ENCODE assay signal across 11 cellular contexts in the genomic region with DNA sequence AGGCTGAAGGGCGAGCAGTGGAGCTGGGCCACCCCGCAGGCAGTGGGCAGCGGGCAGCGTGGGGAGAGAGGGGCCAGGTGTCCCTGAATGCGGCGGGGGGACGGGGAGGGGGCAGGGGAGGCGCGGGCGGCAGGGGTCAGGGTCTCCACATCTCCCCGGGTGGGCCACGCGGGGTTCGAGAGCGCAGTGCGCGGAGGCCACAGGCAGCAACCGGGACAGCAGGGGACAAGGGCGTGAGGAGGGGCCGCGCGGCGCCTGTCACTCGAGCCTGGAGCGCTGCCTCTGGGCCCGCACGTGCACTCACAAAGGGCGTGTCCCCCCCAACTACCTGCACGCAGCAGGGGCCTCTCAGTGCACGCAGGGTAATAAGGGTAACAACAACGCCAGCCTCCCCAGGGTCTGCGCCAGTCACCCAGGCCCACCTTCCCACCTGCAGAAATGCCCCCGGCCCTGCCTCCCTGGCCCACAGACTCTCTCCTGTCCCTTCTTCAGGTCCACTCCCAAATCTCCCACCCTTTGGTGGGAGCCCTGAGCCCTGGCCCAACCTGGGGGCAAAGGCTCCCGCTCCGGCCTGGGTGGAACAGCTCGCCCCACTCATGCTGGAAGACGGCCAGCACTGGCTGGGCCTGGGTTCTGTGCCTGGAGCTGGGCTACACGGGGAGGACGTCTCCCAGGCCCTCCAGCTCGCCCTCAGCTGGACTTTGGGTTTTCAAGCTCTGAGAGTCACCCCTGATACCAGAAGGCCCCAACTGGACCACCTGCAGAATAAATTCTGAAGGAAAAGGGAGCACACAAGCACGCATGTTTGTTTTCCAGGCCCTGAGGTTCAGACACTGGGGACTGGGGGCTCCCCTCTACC. TPM values are rescaled to one million over a fixed set of nuclear protein-coding genes. Genes with fewer than 3 reads are reported as not detected.
DNase-seq lines count a peak whose midpoint lies in the region; ATAC-seq, FAIRE-seq and TF ChIP-seq lines count a peak whose summit lies in the region.
"Had no signal": no experiment of that assay in that cellular context is flagged by ENCODE, and none has a peak within 500 bp of the region (broad histone marks: within the 10 kb centered on the region; RNA-seq: fewer than 3 reads in every experiment).

No MANE protein-coding gene starts in this region.

- no peak for TF ChIP-seq CTCF in cardiac fibroblast (IDR thresholded peaks at IDR 0.05; ENCODE audit: low read depth, low read length)
- TF ChIP-seq CTCF in left lung (IDR thresholded peaks at IDR 0.05) = no peak
- no peak for TF ChIP-seq CTCF in testis (IDR thresholded peaks at IDR 0.05)
- no peak for TF ChIP-seq CTCF in foreskin keratinocyte (conservative IDR thresholded peaks at IDR 0.05)

- peaks cover 0 to 6% of the 10 kb centered on the region in 2 donors for H3K9me3 ChIP-seq in left lung
- no peaks in the 10 kb centered on the region for H3K9me3 ChIP-seq in testis

- H3K4me3 ChIP-seq in cardiac fibroblast (replicated peaks in 1 of 2; ENCODE audit: low read depth in 2 of 2, low read length in 2 of 2) (peak overlapping the region; percentile 55 to 56), left lung (peak overlapping the region; percentile 33 to 43), testis (peak overlapping the region; percentile 51 to 60)

- no peak for TF ChIP-seq POLR2A in testis (IDR thresholded peaks at IDR 0.05)
- TF ChIP-seq POLR2A in GM12892 (IDR thresholded peaks at IDR 0.05; ENCODE audit: low read depth, low read length) = no peak

- intact Hi-C loops in left lung (cut with DNase I) = no loop called here
- intact Hi-C loops in testis (cut with DNase I; ENCODE audit: low total_unique reads) = no loop called here

- DNase-seq in T-helper 1 cell (no peak), cardiac fibroblast (ENCODE audit: low read depth in 2 of 2) (no peak), left lung (peak in 1 of 2 donors; percentile 68), testis (peak; percentile 45), foreskin keratinocyte (no peak), GM12892 (ENCODE audit: insufficient read length) (no peak)
- DNase-seq: NCI-H1436 had no signal

- WGBS in testis, 2 donors = 41 to 51% methylated on average over 4 to 39 of the region's 41 CpGs

- H3K27ac ChIP-seq in left lung = no peak overlapping the region
- peak overlapping the region; percentile 37 to 55 for H3K27ac ChIP-seq in testis
- H3K27ac ChIP-seq in foreskin keratinocyte = no peak overlapping the region

- H3K4me1 ChIP-seq in left lung (peaks cover 0 to 15% of the 10 kb centered on the region in 2 donors), testis (peaks cover 62% of the 10 kb centered on the region), foreskin keratinocyte (no peaks in the 10 kb centered on the region)

- H3K4me3 Mint-ChIP-seq in T-helper 1 cell treated with Interleukin-12 subunit alpha and Interleukin-12 subunit beta and Interleukin-4 antibody, amounts not matched to agents 30 μg/mL and 1 μg/mL, for 36 hours = peak overlapping the region; percentile 31
- H3K4me3 Mint-ChIP-seq: mesothelial cell of epicardium had no signal

- H3K27me3 ChIP-seq in left lung (peaks cover 0 to 9% of the 10 kb centered on the region in 2 donors), testis (no peaks in the 10 kb centered on the region), foreskin keratinocyte (peaks cover 35% of the 10 kb centered on the region)

- H3K27ac Mint-ChIP-seq in T-helper 1 cell treated with Interleukin-12 subunit alpha and Interleukin-12 subunit beta and Interleukin-4 antibody, amounts not matched to agents 30 μg/mL and 1 μg/mL, for 36 hours = no peak overlapping the region
- H3K27ac Mint-ChIP-seq: mesothelial cell of epicardium had no signal

- H3K36me3 Mint-ChIP-seq in T-helper 1 cell treated with Interleukin-12 subunit alpha and Interleukin-12 subunit beta and Interleukin-4 antibody, amounts not matched to agents 30 μg/mL and 1 μg/mL, for 36 hours (ENCODE audit: low read depth) = peaks cover 7% of the 10 kb centered on the region
- H3K36me3 Mint-ChIP-seq: mesothelial cell of epicardium had no signal

- ATAC-seq in left lung (peak; percentile 5), foreskin keratinocyte (no peak), HG03565 (IDR thresholded peaks at IDR 0.05; ENCODE audit: unreplicated experiment) (no peak)

- H3K36me3 ChIP-seq in left lung = no peaks in the 10 kb centered on the region
- H3K36me3 ChIP-seq in testis (ENCODE audit: low read depth, missing control alignments) = no peaks in the 10 kb centered on the region

- no peaks in the 10 kb centered on the region for H3K4me1 Mint-ChIP-seq in T-helper 1 cell treated with Interleukin-12 subunit alpha and Interleukin-12 subunit beta and Interleukin-4 antibody, amounts not matched to agents 30 μg/mL and 1 μg/mL, for 36 hours (ENCODE audit: low read depth)

- H3K9me3 Mint-ChIP-seq in T-helper 1 cell treated with Interleukin-12 subunit alpha and Interleukin-12 subunit beta and Interleukin-4 antibody, amounts not matched to agents 30 μg/mL and 1 μg/mL, for 36 hours = peaks cover 7% of the 10 kb centered on the region

- no peak for FAIRE-seq in GM12892 (lab: Jason Lieb, UNC)

- no peaks in the 10 kb centered on the region for H3K27me3 Mint-ChIP-seq in T-helper 1 cell treated with Interleukin-12 subunit alpha and Interleukin-12 subunit beta and Interleukin-4 antibody, amounts not matched to agents 30 μg/mL and 1 μg/mL, for 36 hours (ENCODE audit: low read depth)
- H3K27me3 Mint-ChIP-seq: brain had no signal

RNA-seq across cellular contexts. Expression of a gene that starts 53.2 kb away (rescaled TPM):
- total RNA-seq in left lung (10 to 100 TPM; 12.0 to 12.4 TPM), testis (10 to 100 TPM; 40.5 to 55.3 TPM), foreskin keratinocyte (0.51 and 0.95 TPM in 2 replicates)
- polyA plus RNA-seq in testis (ENCODE audit: insufficient read depth, low read depth, low replicate concordance) (14.7 TPM), foreskin keratinocyte (0.73 and 1.0 TPM in 2 replicates)
- 1.7 TPM for polyA plus RNA-seq in GM12892 (2012; ENCODE audit: missing spikeins)

RNA-seq across cellular contexts. Expression of a gene that starts 53.5 kb away (rescaled TPM):
- total RNA-seq in left lung = 1 to 10 TPM; 1.3 to 2.6 TPM
- 10 to 100 TPM; 30.5 to 41.2 TPM for total RNA-seq in testis
- polyA plus RNA-seq in testis (ENCODE audit: insufficient read depth, low read depth, low replicate concordance) = 40.1 TPM
- not detected in 2 replicates for total RNA-seq in foreskin keratinocyte
- not detected in 2 replicates for polyA plus RNA-seq in foreskin keratinocyte
- not detected for polyA plus RNA-seq in GM12892 (2012; ENCODE audit: missing spikeins)
- total RNA-seq: mesothelial cell of epicardium had no signal

Comparison
In these comparisons a context has a peak if more than half of its experiments do, and no peak if none do; other contexts are left out.
1. H3K27ac ChIP-seq: peak in testis (2 of 2); none in left lung (0 of 2) and foreskin keratinocyte (single experiment).
2. RNA of a gene that starts 53.5 kb away (total RNA-seq): 30.5 to 41.2 TPM in testis; 1.3 to 2.6 TPM in left lung and not detected in foreskin keratinocyte; every median in the first group is over 4 times any median in the second.
3. Peak in every context shown above with its lines, with median percentiles within 50 percentile points of each other: H3K4me3 ChIP-seq.